In the genomic region with DNA sequence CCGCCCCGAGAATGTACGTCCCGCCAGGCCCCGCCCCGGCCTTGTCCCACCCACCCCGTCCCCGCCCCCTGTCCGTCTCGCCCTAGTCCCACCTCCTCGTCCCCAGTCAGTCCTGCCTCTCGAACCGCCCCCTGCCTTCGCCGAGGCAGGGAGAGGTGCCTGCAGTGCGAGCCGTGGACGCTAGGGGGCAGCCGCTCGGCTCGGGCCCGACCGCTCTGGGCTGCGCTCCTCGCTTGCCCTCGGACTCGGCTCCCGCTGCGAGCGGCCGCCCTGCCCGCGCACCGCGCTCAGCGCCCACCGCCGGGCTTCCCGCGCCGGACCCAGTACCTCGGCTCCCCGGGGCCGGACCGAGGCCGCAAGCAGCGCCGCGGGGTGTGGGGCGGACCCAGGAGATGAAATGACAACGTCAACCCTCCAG, we compare ENCODE assay signal across 8 cellular contexts. TPM values are rescaled to one million over a fixed set of nuclear protein-coding genes. Genes with fewer than 3 reads are reported as not detected.
A peak's percentile ranks its signal among the peaks of the same experiment; 100 is the strongest.
DNase-seq lines count a peak whose midpoint lies in the region; TF ChIP-seq lines count a peak whose summit lies in the region.

TSS of gene VPS4A (plus strand) at position 236 of the 418 bp plus-strand sequence. CDS start at position 398, 162 bp downstream.

- peaks cover 8% of the 10 kb centered on the region for H3K36me3 ChIP-seq in H7 (replicated peaks; ENCODE audit: control insufficient read depth, insufficient read depth, low read length)
- peaks cover 7% of the 10 kb centered on the region; the same call in 1 of the 2 replicates for H3K36me3 ChIP-seq in Loucy (ENCODE audit: insufficient read depth, low read length)
- H3K36me3 ChIP-seq in neural cell (ENCODE audit: insufficient read depth, low read length): peaks cover 5% of the 10 kb centered on the region
- H3K36me3 ChIP-seq in stomach: peaks cover 10 to 26% (median 25%) of the 10 kb centered on the region in 4 donors

- H3K9me3 ChIP-seq in Loucy (ENCODE audit: insufficient read depth, low read depth, low read length): no peaks in the 10 kb centered on the region
- H3K9me3 ChIP-seq in neural cell (ENCODE audit: low read length): no peaks in the 10 kb centered on the region
- no peaks in the 10 kb centered on the region for H3K9me3 ChIP-seq in stomach

- H4K20me1 ChIP-seq in Loucy (ENCODE audit: insufficient read depth, low read length, poor library complexity, severe bottlenecking) (peaks cover 28% of the 10 kb centered on the region), neural cell (ENCODE audit: insufficient read depth) (no peaks in the 10 kb centered on the region)

- DNase-seq in G401 (ENCODE audit: low spot score) (peak; percentile 97), H7 (peak; percentile 99), fibroblast of the aortic adventitia (ENCODE audit: low read depth) (peak; percentile 94), stomach (peak; percentile 97)
- DNase-seq in activated effector memory CD4-positive, alpha-beta T cell treated with Interleukin-2 at 50 U/mL for 16 hours: peak; percentile 97

- no peaks in the 10 kb centered on the region for H3K27me3 ChIP-seq in H7 (ENCODE audit: control insufficient read depth, insufficient read depth, low read length)
- H3K27me3 ChIP-seq in Loucy (ENCODE audit: insufficient read depth, low read length, poor library complexity, severe bottlenecking): no peaks in the 10 kb centered on the region
- no peaks in the 10 kb centered on the region for H3K27me3 ChIP-seq in neural cell (ENCODE audit: insufficient read depth, low read depth, low read length)
- H3K27me3 ChIP-seq in stomach: no peaks in the 10 kb centered on the region

- WGBS in stomach, 5 donors: 0 to 1% (median 1%) methylated on average over 15 to 51 of the region's 51 CpGs

- H3K27ac ChIP-seq in neural cell (ENCODE audit: low read length) (peak within 1 kb of the TSS; percentile 67), stomach (peak within 1 kb of the TSS; percentile 88 to 98 (median 93))

- TF ChIP-seq CTCF in Loucy (conservative IDR thresholded peaks at IDR 0.05; ENCODE audit: low read length) (peak; percentile 59), fibroblast of the aortic adventitia (IDR thresholded peaks at IDR 0.05; ENCODE audit: insufficient read depth, low read length) (peak; percentile 88), neural cell (IDR thresholded peaks at IDR 0.05; ENCODE audit: poor library complexity, severe bottlenecking) (peak; percentile 90), stomach (IDR thresholded peaks at IDR 0.05) (peak in 5 of 7 experiments; percentile 64 to 99 (median 95))

- H3K9ac ChIP-seq in Loucy (ENCODE audit: low read depth, low read length, poor library complexity, severe bottlenecking) (peak within 1 kb of the TSS; percentile 84), neural cell (ENCODE audit: low read length) (peak within 1 kb of the TSS; percentile 84)

- no peaks in the 10 kb centered on the region for H3F3A ChIP-seq in Loucy (ENCODE audit: low read depth)
- no peaks in the 10 kb centered on the region for H3F3A ChIP-seq in neural cell (ENCODE audit: insufficient read depth, low read length, poor library complexity, severe bottlenecking)

- H2AFZ ChIP-seq in Loucy (ENCODE audit: low read length) (peak within 1 kb of the TSS; percentile 99), neural cell (ENCODE audit: low read depth, low read length) (peak within 1 kb of the TSS; percentile 40)

- H3K9me2 ChIP-seq in Loucy (replicated peaks; ENCODE audit: low read depth, low read length) (no peaks in the 10 kb centered on the region), neural cell (ENCODE audit: insufficient read depth, low read length) (no peaks in the 10 kb centered on the region)

- in situ Hi-C loops in G401 (cut with HindIII; ENCODE audit: low sequenced_read_pairs): no loop called here

- intact Hi-C loops in stomach (cut with DNase I; ENCODE audit: low total_unique reads): no loop called here

- peak; percentile 28 for TF ChIP-seq RAD21 in neural cell (conservative IDR thresholded peaks at IDR 0.05)

- H3K79me2 ChIP-seq in Loucy (ENCODE audit: insufficient read depth, low read length) (peaks cover 46% of the 10 kb centered on the region), neural cell (replicated peaks; ENCODE audit: insufficient read depth, low read length) (peaks cover 21% of the 10 kb centered on the region)

- H3K4me2 ChIP-seq in Loucy (ENCODE audit: low read depth, low read length, poor library complexity, severe bottlenecking): peak within 1 kb of the TSS; percentile 99
- peak within 1 kb of the TSS; percentile 99 for H3K4me2 ChIP-seq in neural cell (ENCODE audit: low read length)

- peak; percentile 87 for TF ChIP-seq POLR2A in Raji (IDR thresholded peaks at IDR 0.05; ENCODE audit: insufficient read depth, low read depth, low read length)
- no peak for TF ChIP-seq POLR2A in stomach (IDR thresholded peaks at IDR 0.05)

- H3K4me1 ChIP-seq in Loucy (ENCODE audit: insufficient read depth, low read length, poor library complexity, severe bottlenecking): peaks cover 6% of the 10 kb centered on the region
- H3K4me1 ChIP-seq in stomach: peaks cover 30 to 50% (median 43%) of the 10 kb centered on the region in 4 donors

- H3K4me3 ChIP-seq in H7 (ENCODE audit: insufficient read depth, low read depth, low read length) (peak within 1 kb of the TSS; percentile 91), Loucy (ENCODE audit: low read length, poor library complexity, severe bottlenecking) (peak within 1 kb of the TSS; percentile 88), fibroblast of the aortic adventitia (ENCODE audit: low read depth, low read length) (peak within 1 kb of the TSS; percentile 88), neural cell (ENCODE audit: low read length) (peak within 1 kb of the TSS; percentile 96), stomach (peak within 1 kb of the TSS; percentile 92 to 97 (median 94))

- TF ChIP-seq EP300 in neural cell (conservative IDR thresholded peaks at IDR 0.05; ENCODE audit: poor library complexity, severe bottlenecking): peak; percentile 46
- no peak for TF ChIP-seq EP300 in stomach (IDR thresholded peaks at IDR 0.05)

TF ChIP-seq in neural cell, 6 proteins besides CTCF, POLR2A, EP300 and RAD21:
- TF ChIP-seq EZH2 (IDR thresholded peaks at IDR 0.05; ENCODE audit: borderline replicate concordance, insufficient read depth, low read length, poor library complexity, severe bottlenecking) (no peak), MXI1 (conservative IDR thresholded peaks at IDR 0.05; ENCODE audit: poor library complexity, severe bottlenecking) (peak; percentile 80), TAF1 (IDR thresholded peaks at IDR 0.05; ENCODE audit: low read depth) (peak; percentile 56), POLR2AphosphoS5 (IDR thresholded peaks at IDR 0.05) (peak; percentile 87), SMC3 (conservative IDR thresholded peaks at IDR 0.05; ENCODE audit: poor library complexity) (peak; percentile 49)

RNA-seq across cellular contexts. Expression of gene VPS4A, which starts in this region (rescaled TPM):
- 55.2 and 60.7 TPM in 2 replicates for total RNA-seq in G401 (2014; rRNA removed; shearing (Covaris generic))
- 28.2 and 33.2 TPM in 2 replicates for total RNA-seq in H7 (2014; rRNA removed; shearing (Covaris generic))
- total RNA-seq in fibroblast of the aortic adventitia (ENCODE audit: low replicate concordance) (24.6 and 31.2 TPM in 2 replicates), stomach (10 to 100 TPM in 4 of 5 donors, 1 to 10 TPM in 1; 4.1 to 51.0 (median 33.9) TPM)
- polyA plus RNA-seq in neural cell (46.3 and 52.6 TPM in 2 replicates), stomach (10 to 100 TPM; 27.3 to 30.4 (median 27.8) TPM)
- polyA minus RNA-seq in neural cell: 39.4 and 46.0 TPM in 2 replicates

Comparison
In these comparisons a context has a peak if more than half of its experiments do, and no peak if none do; other contexts are left out.
1. Peak in every context shown above with its lines: DNase-seq, H3K4me3 ChIP-seq and H3K27ac ChIP-seq.